1 cellular context compared by ENCODE assay signal in genomic region chr21:32455548-32455947, GRCh38.
TF ChIP-seq lines count a peak whose summit lies in the region.

No MANE protein-coding gene starts in this region.

TF ChIP-seq in IMR-90, 13 proteins besides CTCF, POLR2A, EP300 and RAD21:
- no peak for TF ChIP-seq CHD1 (IDR thresholded peaks at IDR 0.05; ENCODE audit: low read depth, low read length)
- TF ChIP-seq FOS (IDR thresholded peaks at IDR 0.05; ENCODE audit: low read depth, low read length), result no peak
- no peak for TF ChIP-seq ELK1 (IDR thresholded peaks at IDR 0.05; ENCODE audit: borderline replicate concordance, low read depth, low read length)
- TF ChIP-seq RCOR1 (IDR thresholded peaks at IDR 0.05; ENCODE audit: insufficient replicate concordance, low read length), result no peak
- TF ChIP-seq NFE2L2 (IDR thresholded peaks at IDR 0.05; ENCODE audit: low read depth, low read length), result no peak
- no peak for TF ChIP-seq SMC3 (IDR thresholded peaks at IDR 0.05; ENCODE audit: low read depth, low read length)
